Comparison of ENCODE assay signal across 23 cellular contexts in the genomic region with DNA sequence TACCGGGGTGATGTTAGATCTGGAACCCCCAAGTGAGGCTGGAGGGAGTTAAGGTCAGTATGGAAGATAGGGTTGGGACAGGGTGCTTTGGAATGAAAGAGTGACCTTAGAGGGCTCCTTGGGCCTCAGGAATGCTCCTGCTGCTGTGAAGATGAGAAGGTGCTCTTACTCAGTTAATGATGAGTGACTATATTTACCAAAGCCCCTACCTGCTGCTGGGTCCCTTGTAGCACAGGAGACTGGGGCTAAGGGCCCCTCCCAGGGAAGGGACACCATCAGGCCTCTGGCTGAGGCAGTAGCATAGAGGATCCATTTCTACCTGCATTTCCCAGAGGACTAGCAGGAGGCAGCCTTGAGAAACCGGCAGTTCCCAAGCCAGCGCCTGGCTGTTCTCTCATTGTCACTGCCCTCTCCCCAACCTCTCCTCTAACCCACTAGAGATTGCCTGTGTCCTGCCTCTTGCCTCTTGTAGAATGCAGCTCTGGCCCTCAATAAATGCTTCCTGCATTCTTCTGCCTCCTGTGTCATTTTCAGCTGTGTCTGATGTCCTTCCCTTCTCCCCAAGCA. TPM values are rescaled to one million over a fixed set of nuclear protein-coding genes. Genes with fewer than 3 reads are reported as not detected.
A peak's percentile ranks its signal among the peaks of the same experiment; 100 is the strongest.
DNase-seq lines count a peak whose midpoint lies in the region; ATAC-seq and TF ChIP-seq lines count a peak whose summit lies in the region.
"Had no signal": no experiment of that assay in that cellular context is flagged by ENCODE, and none has a peak within 500 bp of the region (broad histone marks: within the 10 kb centered on the region; RNA-seq: fewer than 3 reads in every experiment).

No MANE protein-coding gene starts in this region.

- H3F3A ChIP-seq in neural progenitor cell (ENCODE audit: low read depth) = peaks cover 9% of the 10 kb centered on the region

- ATAC-seq in Right ventricle myocardium superior (ENCODE audit: poor library complexity) (no peak), left cardiac atrium (no peak), GM21825 (IDR thresholded peaks at IDR 0.05; ENCODE audit: unreplicated experiment) (no peak), HG02970 (IDR thresholded peaks at IDR 0.05; ENCODE audit: low FRiP score, unreplicated experiment) (no peak)
- ATAC-seq: gastroesophageal sphincter had no signal

- H3K9me3 Mint-ChIP-seq in neural progenitor cell = no peaks in the 10 kb centered on the region
- H3K9me3 Mint-ChIP-seq: IgD-negative memory B cell had no signal

- no peak overlapping the region for H2AFZ ChIP-seq in neural progenitor cell (replicated peaks)
- H2AFZ ChIP-seq: GM23248 had no signal

- no peaks in the 10 kb centered on the region for H3K36me3 ChIP-seq in neural progenitor cell
- H3K36me3 ChIP-seq: gastroesophageal sphincter, lower lobe of right lung, thyroid gland had no signal

- H3K4me2 ChIP-seq in neural progenitor cell = no peak overlapping the region

- DNase-seq in cardiac septum (ENCODE audit: low spot score) (peak; percentile 72), Right ventricle myocardium superior (no peak), left cardiac atrium (peak; percentile 11), neural progenitor cell (ENCODE audit: low spot score) (no peak), ureter (ENCODE audit: low spot score) (peak; percentile 27), NCI-H2107 treated with DMSO at 0.1 percent for 48 hours (lab: John Stamatoyannopoulos, UW; ENCODE audit: unreplicated experiment) (no peak)
- DNase-seq: activated CD4-positive, alpha-beta T cell treated with anti-CD3 and anti-CD28 coated beads for 4 hours; erythroblast; GM23248; lower lobe of right lung; MM.1S; naive B cell; NCI-H1694 treated with DMSO at 0.1 percent for 48 hours; NCI-H446; stimulated activated CD4-positive, alpha-beta T cell treated with anti-CD3 and anti-CD28 coated beads, Interleukin-12 subunit alpha, Interleukin-12 subunit beta, amount 100 ng/mL, for 4 hours; thyroid gland had no signal

- intact Hi-C loops in cardiac septum (cut with DNase I) (loop anchor here (2.0 to 5.0 kb wide), 2 partner anchors 14 to 364 kb away; a partner anchor contains a TSS), Right ventricle myocardium superior (cut with DNase I) (loop anchor here (5.0 kb wide), 1 partner anchor 71 kb away; no protein-coding TSS in a partner anchor), left cardiac atrium (cut with DNase I) (loop anchor here in 1 of 2 donors (5.0 kb wide), 1 partner anchor 96 kb away; no protein-coding TSS in a partner anchor)

- no peak overlapping the region for H3K9ac ChIP-seq in neural progenitor cell
- H3K9ac ChIP-seq: GM23248 had no signal

- H3K27me3 ChIP-seq in neural progenitor cell = no peaks in the 10 kb centered on the region
- H3K27me3 ChIP-seq: gastroesophageal sphincter, thyroid gland had no signal

- no peak for TF ChIP-seq CTCF in neural progenitor cell (IDR thresholded peaks at IDR 0.05)

- H3K79me2 ChIP-seq in neural progenitor cell (ENCODE audit: low read depth) = no peaks in the 10 kb centered on the region

- no peaks in the 10 kb centered on the region for H3K36me3 Mint-ChIP-seq in neural progenitor cell
- H3K36me3 Mint-ChIP-seq: naive B cell had no signal

- H3K4me1 Mint-ChIP-seq in neural progenitor cell = peaks cover 25% of the 10 kb centered on the region

- H3K27me3 Mint-ChIP-seq in neural progenitor cell (ENCODE audit: insufficient read depth, low read depth) = peaks cover 5% of the 10 kb centered on the region

- peak overlapping the region; percentile 52 for H3K4me3 Mint-ChIP-seq in neural progenitor cell

- no peak overlapping the region for H3K27ac ChIP-seq in neural progenitor cell
- H3K27ac ChIP-seq: C4-2B, GM23248, RWPE1, thyroid gland had no signal

- no peak overlapping the region for H3K27ac Mint-ChIP-seq in neural progenitor cell
- H3K27ac Mint-ChIP-seq: progenitor cell of endocrine pancreas had no signal

- peaks cover 21% of the 10 kb centered on the region for H3K4me1 ChIP-seq in neural progenitor cell

- no peaks in the 10 kb centered on the region for H3K9me3 ChIP-seq in neural progenitor cell (ENCODE audit: low read depth)
- H3K9me3 ChIP-seq: gastroesophageal sphincter, lower lobe of right lung, thyroid gland had no signal

- H4K20me1 ChIP-seq in neural progenitor cell (ENCODE audit: low read depth) = no peaks in the 10 kb centered on the region

- H3K4me3 ChIP-seq in neural progenitor cell = no peak overlapping the region
- H3K4me3 ChIP-seq: gastroesophageal sphincter, GM23248, lower lobe of right lung, thyroid gland had no signal

RNA-seq across cellular contexts. Expression of a gene that starts 2.3 kb away (rescaled TPM):
- total RNA-seq in cardiac septum (10.0 TPM), Right ventricle myocardium superior (4.0 TPM), left cardiac atrium (1 to 10 TPM; 2.9 to 3.0 TPM), neural progenitor cell (ENCODE audit: low replicate concordance) (0.43 and 0.90 TPM in 2 replicates), ureter (2.6 TPM)

RNA-seq across cellular contexts. Expression of a gene that starts 18.3 kb away (rescaled TPM):
- total RNA-seq in cardiac septum (829 TPM), Right ventricle myocardium superior (645 TPM), left cardiac atrium (100 to 1,000 TPM; 503 to 769 TPM), neural progenitor cell (ENCODE audit: low replicate concordance) (0.41 and 1.3 TPM in 2 replicates), ureter (73.9 TPM)

RNA-seq across cellular contexts. Expression of a gene that starts 42.1 kb away (rescaled TPM):
- total RNA-seq in cardiac septum (33.8 TPM), Right ventricle myocardium superior (26.9 TPM), left cardiac atrium (10 to 100 TPM; 27.2 to 28.2 TPM), neural progenitor cell (ENCODE audit: low replicate concordance) (46.1 and 52.4 TPM in 2 replicates), ureter (44.6 TPM)

Comparison
In these comparisons a context has a peak if more than half of its experiments do, and no peak if none do; other contexts are left out.
1. DNase-seq: peak in cardiac septum (single experiment), left cardiac atrium (single experiment) and ureter (single experiment); none in Right ventricle myocardium superior (single experiment), neural progenitor cell (single experiment) and NCI-H2107 treated with DMSO at 0.1 percent for 48 hours (single experiment).
2. RNA of a gene that starts 18.3 kb away (total RNA-seq): 829 TPM in cardiac septum (single experiment), 503 to 769 TPM in left cardiac atrium, 645 TPM in Right ventricle myocardium superior (single experiment) and 73.9 TPM in ureter (single experiment); 0.41 to 1.3 TPM in neural progenitor cell; every median in the first group is over 10 times any median in the second.